ENCODE assay signal across 34 cellular contexts in the genomic region with DNA sequence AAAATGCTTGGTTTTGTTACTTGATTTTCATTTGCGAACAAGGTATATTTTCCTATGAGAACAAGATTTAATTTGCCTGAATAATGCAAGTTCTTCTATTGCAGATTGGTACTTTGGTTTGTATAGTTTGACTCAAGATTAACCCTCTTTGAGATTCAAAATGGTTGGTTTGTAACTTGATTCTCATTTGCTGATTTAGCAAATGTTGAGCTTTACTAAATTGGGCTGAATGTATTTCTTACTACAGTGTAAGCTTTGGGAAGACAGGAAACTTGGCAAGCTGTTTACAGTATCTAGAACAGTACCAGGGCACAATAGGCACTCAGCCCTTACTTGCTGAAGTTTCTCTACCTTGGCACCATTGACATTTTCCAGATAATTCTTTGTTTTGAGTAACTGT. TPM values are rescaled to one million over a fixed set of nuclear protein-coding genes. Genes with fewer than 3 reads are reported as not detected.
"Had no signal": no experiment of that assay in that cellular context is flagged by ENCODE, and none has a peak within 500 bp of the region (broad histone marks: within the 10 kb centered on the region; RNA-seq: fewer than 3 reads in every experiment).

No MANE protein-coding gene starts in this region.

- H3K4me1 Mint-ChIP-seq: naive B cell had no signal

- ATAC-seq: effector memory CD8-positive, alpha-beta T cell; esophagus mucosa; gastrocnemius medialis; heart right ventricle; left cardiac atrium; left lung; left ventricle myocardium superior; lower lobe of right lung; mucosa of descending colon had no signal

- H3K36me3 ChIP-seq: esophagus squamous epithelium, gastrocnemius medialis, heart right ventricle, left lung, lower lobe of right lung had no signal

- H3K9me3 ChIP-seq: esophagus squamous epithelium, gastrocnemius medialis, lower lobe of right lung, mucosa of descending colon had no signal

- H3K4me3 Mint-ChIP-seq: effector memory CD8-positive, alpha-beta T cell; endodermal cell; mesothelial cell of epicardium; naive B cell had no signal

- H3K9me3 Mint-ChIP-seq: endodermal cell had no signal

- H3K4me3 ChIP-seq: coronary artery, esophagus squamous epithelium, gastrocnemius medialis, heart right ventricle, left lung, lower lobe of right lung, mucosa of descending colon had no signal

- H3K4me1 ChIP-seq: gastrocnemius medialis, left lung, lower lobe of right lung had no signal

- FAIRE-seq: colon, endometrium, islet of Langerhans, keratinocyte had no signal

- H3K36me3 Mint-ChIP-seq: mesothelial cell of epicardium had no signal

- H3K27ac ChIP-seq: coronary artery, epithelial cell of prostate, esophagus squamous epithelium, gastrocnemius medialis, heart right ventricle, left lung, lower lobe of right lung had no signal

- DNase-seq: dermis blood vessel endothelial cell; effector CD8-positive, alpha-beta T cell; effector memory CD8-positive, alpha-beta T cell; endodermal cell; erythroblast; esophagus squamous epithelium; foreskin fibroblast; foreskin melanocyte; gastrocnemius medialis; glutamatergic neuron; head of caudate nucleus; heart right ventricle; hippocampal formation; left cardiac atrium; left lung; left ventricle myocardium superior; lower lobe of right lung; mesenchymal stem cell; mucosa of descending colon; naive B cell had no signal

- H3K27ac Mint-ChIP-seq: effector memory CD8-positive, alpha-beta T cell; endodermal cell; mesothelial cell of epicardium; naive B cell had no signal

RNA-seq across cellular contexts. Expression of a gene that starts 3.7 kb away (rescaled TPM):
- total RNA-seq: dermis blood vessel endothelial cell, endodermal cell, esophagus mucosa, esophagus squamous epithelium, gastrocnemius medialis, glomerular endothelial cell, kidney epithelial cell, left lung, left ventricle myocardium superior, lower leg skin, lower lobe of right lung, lung microvascular endothelial cell, mesenteric fat pad, mucosa of descending colon, myocyte had no signal
- polyA plus RNA-seq: keratinocyte had no signal
